Comparison of ENCODE assay signal across 8 cellular contexts in genomic region chr15:100919481-100920405, GRCh38. TPM values are rescaled to one million over a fixed set of nuclear protein-coding genes. Genes with fewer than 3 reads are reported as not detected.
DNase-seq lines count a peak whose midpoint lies in the region; ATAC-seq, FAIRE-seq and TF ChIP-seq lines count a peak whose summit lies in the region.

No MANE protein-coding gene starts in this region.

- no peak overlapping the region for H2BK5ac ChIP-seq in IMR-90 (ENCODE audit: low read depth, low read length, poor library complexity, severe bottlenecking)

- in situ Hi-C loops in IMR-90 (cut with MboI; ENCODE audit: low sequenced_read_pairs) = loop anchor here (5.0 to 25.0 kb wide), 2 partner anchors 88 to 343 kb away; partner anchors contain the start of gene CHSY1

- no peak overlapping the region for H2AK5ac ChIP-seq in IMR-90 (ENCODE audit: low read depth, low read length)

- peaks cover 10% of the 10 kb centered on the region for H3K79me2 ChIP-seq in keratinocyte (ENCODE audit: control insufficient read depth, insufficient read depth, low read length)

- H3K27ac ChIP-seq in IMR-90 (ENCODE audit: insufficient read depth, low read length) (no peak overlapping the region; the same call in 1 of the 2 replicates), ascending aorta (peak overlapping the region; percentile 41 to 58), keratinocyte (ENCODE audit: control insufficient read depth, insufficient read depth, low read length) (peak overlapping the region; percentile 46)

- H3K18ac ChIP-seq in IMR-90 (ENCODE audit: low read depth, low read length) = no peak overlapping the region

- no peak overlapping the region; the same call in 1 of the 2 replicates for H2BK120ac ChIP-seq in IMR-90 (ENCODE audit: low read depth, low read length)

- BruUV-seq in IMR-90 (replicated peaks; lab: Mats Ljungman, UMichigan) = no TSS peak

- ATAC-seq in IMR-90 (ENCODE audit: low read depth) = peak; percentile 37
- peak; percentile 19 to 23 for ATAC-seq in stimulated activated naive B cell treated with anti-CD40 and anti-IgM and Interleukin-4, amounts not matched to agents 10 μg/mL and 1 μg/mL and 100 μg/mL, for 72 hours (replicated peaks)
- ATAC-seq in GM19395 (IDR thresholded peaks at IDR 0.05; ENCODE audit: unreplicated experiment) = no peak

- H3K27me3 ChIP-seq in IMR-90 (ENCODE audit: control insufficient read depth, insufficient read depth, low read length) (no peaks in the 10 kb centered on the region), ascending aorta (no peaks in the 10 kb centered on the region), keratinocyte (ENCODE audit: control insufficient read depth, extremely low read depth, insufficient read depth, low read length) (no peaks in the 10 kb centered on the region)

- H3K4me1 Mint-ChIP-seq in activated CD4-positive, alpha-beta T cell treated with anti-CD3 and anti-CD28 coated beads, Interleukin-2, amount 10 ng/mL, durations not matched to agents 24 days and 14 days = peaks cover 20% of the 10 kb centered on the region
- H3K4me1 Mint-ChIP-seq in stimulated activated naive B cell treated with anti-CD40 and anti-IgM and Interleukin-4, amounts not matched to agents 10 μg/mL and 1 μg/mL and 100 μg/mL, for 72 hours = peaks cover 40 to 60% of the 10 kb centered on the region in 2 donors

- H3K27me3 Mint-ChIP-seq in activated CD4-positive, alpha-beta T cell treated with anti-CD3 and anti-CD28 coated beads, Interleukin-2, amount 10 ng/mL, durations not matched to agents 24 days and 14 days = peaks cover 63% of the 10 kb centered on the region
- no peaks in the 10 kb centered on the region for H3K27me3 Mint-ChIP-seq in stimulated activated naive B cell treated with anti-CD40 and anti-IgM and Interleukin-4, amounts not matched to agents 10 μg/mL and 1 μg/mL and 100 μg/mL, for 72 hours

- TF ChIP-seq CTCF in IMR-90 (conservative IDR thresholded peaks at IDR 0.05; ENCODE audit: low read depth, low read length) (no peak), ascending aorta (IDR thresholded peaks at IDR 0.05) (no peak), keratinocyte (optimal IDR thresholded peaks at IDR 0.05 in 1 of 3, IDR thresholded peaks at IDR 0.05 in 1 of 3, conservative IDR thresholded peaks at IDR 0.05 in 1 of 3; ENCODE audit: extremely low read depth in 1 of 3, insufficient read depth in 2 of 3, low read length in 3 of 3) (no peak)

- no peaks in the 10 kb centered on the region for H3K36me3 Mint-ChIP-seq in activated CD4-positive, alpha-beta T cell treated with anti-CD3 and anti-CD28 coated beads, Interleukin-2, amount 10 ng/mL, durations not matched to agents 24 days and 14 days (ENCODE audit: low read depth)
- peaks cover 12 to 15% of the 10 kb centered on the region in 2 donors for H3K36me3 Mint-ChIP-seq in stimulated activated naive B cell treated with anti-CD40 and anti-IgM and Interleukin-4, amounts not matched to agents 10 μg/mL and 1 μg/mL and 100 μg/mL, for 72 hours

- H3K4me2 ChIP-seq in IMR-90 (ENCODE audit: low read depth, low read length) = peak overlapping the region; percentile 86
- peak overlapping the region; percentile 87 for H3K4me2 ChIP-seq in keratinocyte (ENCODE audit: control insufficient read depth, extremely low read depth, insufficient read depth, low read depth, low read length)

- peak overlapping the region; percentile 52 to 60; a peak in 1 of 4 replicates for H4K8ac ChIP-seq in IMR-90 (ENCODE audit: low read depth in 2 of 2, low read length in 2 of 2)

- H3K4ac ChIP-seq in IMR-90 (ENCODE audit: low read depth, low read length) = peak overlapping the region; percentile 72

- H3K9ac ChIP-seq in IMR-90 (ENCODE audit: low read depth, low read length) (peak overlapping the region; percentile 65), keratinocyte (ENCODE audit: control insufficient read depth, extremely low read depth, insufficient read depth, low read length) (peak overlapping the region; percentile 88)

- H3K27ac Mint-ChIP-seq in activated CD4-positive, alpha-beta T cell treated with anti-CD3 and anti-CD28 coated beads, Interleukin-2, amount 10 ng/mL, durations not matched to agents 24 days and 14 days = no peak overlapping the region
- peak overlapping the region; percentile 69 for H3K27ac Mint-ChIP-seq in stimulated activated naive B cell treated with anti-CD40 and anti-IgM and Interleukin-4, amounts not matched to agents 10 μg/mL and 1 μg/mL and 100 μg/mL, for 72 hours

- intact Hi-C loops in activated CD4-positive, alpha-beta T cell treated with anti-CD3 and anti-CD28 coated beads, Interleukin-2, amount 10 ng/mL, durations not matched to agents 24 days and 14 days (cut with micrococcal nuclease) = loop anchor here (5.0 kb wide), 2 partner anchors 292 to 338 kb away; no protein-coding TSS in a partner anchor
- intact Hi-C loops in IMR-90 (cut with micrococcal nuclease) (loop anchor here (5.0 kb wide), 1 partner anchor 338 kb away; no protein-coding TSS in a partner anchor), ascending aorta (cut with DNase I) (loop anchor here (5.0 kb wide), 2 partner anchors 338 to 358 kb away; partner anchors contain the start of gene SELENOS)

- peak overlapping the region; percentile 85 for H3K23ac ChIP-seq in IMR-90 (ENCODE audit: low read depth, low read length)

- no peaks in the 10 kb centered on the region for H4K20me1 ChIP-seq in IMR-90 (ENCODE audit: insufficient read depth, low read length)
- H4K20me1 ChIP-seq in keratinocyte (ENCODE audit: control insufficient read depth, extremely low read depth, insufficient read depth, low read length) = no peaks in the 10 kb centered on the region

- peak overlapping the region; percentile 42; the same call in 1 of the 2 replicates for H4K91ac ChIP-seq in IMR-90 (ENCODE audit: insufficient read depth, low read depth, low read length)

- DNase-seq in activated CD4-positive, alpha-beta T cell treated with anti-CD3 and anti-CD28 coated beads, Interleukin-2, amount 10 ng/mL, durations not matched to agents 24 days and 14 days = peak; percentile 73
- DNase-seq in activated CD4-positive, alpha-beta T cell treated with anti-CD3 and anti-CD28 coated beads, Interleukin-2, amount 50 U/mL, for 4 hours = no peak
- DNase-seq in IMR-90 = peak; percentile 19
- no peak for DNase-seq in ascending aorta (ENCODE audit: low spot score in 2 of 2)
- no peak for DNase-seq in keratinocyte (ENCODE audit: low read depth, low spot score)
- DNase-seq in stimulated activated naive B cell treated with anti-CD40 and anti-IgM and Interleukin-4, amounts not matched to agents 10 μg/mL and 1 μg/mL and 100 μg/mL, for 72 hours = no peak
- DNase-seq in putamen (ENCODE audit: low spot score) = no peak

- H2BK15ac ChIP-seq in IMR-90 (ENCODE audit: low read depth, low read length) = no peak overlapping the region

- H3K9me3 Mint-ChIP-seq in activated CD4-positive, alpha-beta T cell treated with anti-CD3 and anti-CD28 coated beads, Interleukin-2, amount 10 ng/mL, durations not matched to agents 24 days and 14 days = no peaks in the 10 kb centered on the region
- H3K9me3 Mint-ChIP-seq in stimulated activated naive B cell treated with anti-CD40 and anti-IgM and Interleukin-4, amounts not matched to agents 10 μg/mL and 1 μg/mL and 100 μg/mL, for 72 hours = no peaks in the 10 kb centered on the region

- no peak overlapping the region for H3K56ac ChIP-seq in IMR-90 (ENCODE audit: extremely low read depth, insufficient read depth, low read length)

- 0 out of 2 replicates have a peak, but pooled peaks cover 4% of the 10 kb centered on the region for H3K9me1 ChIP-seq in IMR-90 (ENCODE audit: insufficient read depth, low read length)
- peaks cover 3% of the 10 kb centered on the region for H3K9me1 ChIP-seq in keratinocyte (ENCODE audit: control insufficient read depth, extremely low read depth, insufficient read depth, low read length)

- no peak for FAIRE-seq in keratinocyte (lab: Jason Lieb, UNC)

- peak overlapping the region; percentile 92 for H3K14ac ChIP-seq in IMR-90 (replicated peaks; ENCODE audit: low read depth, low read length)

- POLR2A ChIA-PET in IMR-90 (lab: Charles Lee; ENCODE audit: unreplicated experiment) = no interaction called here

- dilution Hi-C loops in IMR-90 (cut with HindIII; ENCODE audit: low sequenced_read_pairs, unreplicated experiment) = no loop called here
- dilution Hi-C loops in keratinocyte (cut with MboI; ENCODE audit: extremely low pct_ligation_motif_present, low sequenced_read_pairs) = loop anchor here (5.0 kb wide), 1 partner anchor 78 kb away; no protein-coding TSS in a partner anchor

- TF ChIP-seq RAD21 in IMR-90 (IDR thresholded peaks at IDR 0.05; ENCODE audit: low read length) = no peak; the same call in 1 of the 2 replicates

- peak overlapping the region; percentile 73 for H3K4me3 Mint-ChIP-seq in activated CD4-positive, alpha-beta T cell treated with anti-CD3 and anti-CD28 coated beads, Interleukin-2, amount 10 ng/mL, durations not matched to agents 24 days and 14 days
- peak overlapping the region; percentile 89 to 93 for H3K4me3 Mint-ChIP-seq in stimulated activated naive B cell treated with anti-CD40 and anti-IgM and Interleukin-4, amounts not matched to agents 10 μg/mL and 1 μg/mL and 100 μg/mL, for 72 hours

- H2BK20ac ChIP-seq in IMR-90 (ENCODE audit: low read depth, low read length) = no peak overlapping the region

- peak overlapping the region; percentile 66 for H2AK9ac ChIP-seq in IMR-90 (replicated peaks; ENCODE audit: low read depth, low read length, poor library complexity)

- 4% methylated on average over 23 of the region's 80 CpGs; no CpG with 5 or more reads in 1 of the 2 experiments for WGBS in IMR-90 (ENCODE audit: extremely low coverage in 2 of 2, insufficient read length in 1 of 2), 2 experiments

- H4K5ac ChIP-seq in IMR-90 (ENCODE audit: low read depth, low read length) = peak overlapping the region; percentile 24; the same call in 1 of the 2 replicates

- peak overlapping the region; percentile 96 for H2AFZ ChIP-seq in IMR-90 (replicated peaks; ENCODE audit: low read length, poor library complexity)
- H2AFZ ChIP-seq in keratinocyte (ENCODE audit: control insufficient read depth, low read length) = peak overlapping the region; percentile 87

- no peaks in the 10 kb centered on the region for H3K9me3 ChIP-seq in IMR-90 (ENCODE audit: control insufficient read depth, insufficient read depth, low read length)
- H3K9me3 ChIP-seq in ascending aorta = no peaks in the 10 kb centered on the region
- H3K9me3 ChIP-seq in keratinocyte (ENCODE audit: control insufficient read depth, low read depth, low read length) = no peaks in the 10 kb centered on the region

- peaks cover 16 to 28% of the 10 kb centered on the region in 2 experiments for H3K79me1 ChIP-seq in IMR-90 (ENCODE audit: low read depth in 1 of 2, low read length in 2 of 2)

- CTCF ChIA-PET in IMR-90 (lab: Yijun Ruan, JAX) = interaction anchor here (0.9 kb wide), 1 partner anchor 21 kb away, joined by 3 read pairs; no protein-coding TSS in a partner anchor

- no peaks in the 10 kb centered on the region; the same call in 1 of the 2 replicates for H3K4me1 ChIP-seq in IMR-90 (ENCODE audit: control insufficient read depth, insufficient read depth, low read length)
- peaks cover 0 to 3% of the 10 kb centered on the region in 2 donors for H3K4me1 ChIP-seq in ascending aorta
- H3K4me1 ChIP-seq in keratinocyte (ENCODE audit: control insufficient read depth, extremely low read depth, insufficient read depth, low read length) = peaks cover 15% of the 10 kb centered on the region

- H3K4me3 ChIP-seq in IMR-90 (ENCODE audit: insufficient read depth, low read depth, low read length) (peak overlapping the region; percentile 60), ascending aorta (peak overlapping the region; percentile 75 to 99), keratinocyte (ENCODE audit: control insufficient read depth in 2 of 3, extremely low read depth in 1 of 3, insufficient read depth in 2 of 3, low read depth in 1 of 3, low read length in 3 of 3) (peak overlapping the region; percentile 56 to 78 (median 77))

- no peak for TF ChIP-seq POLR2A in IMR-90 (IDR thresholded peaks at IDR 0.05; ENCODE audit: low read depth, low read length)

- peaks cover 3% of the 10 kb centered on the region for H3K36me3 ChIP-seq in IMR-90 (ENCODE audit: control insufficient read depth, insufficient read depth, low read length)
- peaks cover 0 to 8% of the 10 kb centered on the region in 2 donors for H3K36me3 ChIP-seq in ascending aorta
- H3K36me3 ChIP-seq in keratinocyte (ENCODE audit: control insufficient read depth in 2 of 2, extremely low read depth in 1 of 2, insufficient read depth in 2 of 2, low read length in 2 of 2) = peaks cover 5 to 9% of the 10 kb centered on the region in 2 experiments

RNA-seq across cellular contexts. Expression of gene LRRK1, which starts 0.6 kb away (rescaled TPM):
- total RNA-seq in activated CD4-positive, alpha-beta T cell treated with anti-CD3 and anti-CD28 coated beads, Interleukin-2, amount 10 ng/mL, durations not matched to agents 24 days and 14 days = 1.3 and 2.1 TPM in 2 replicates
- total RNA-seq in IMR-90 (2012; rRNA removed) (1.9 and 3.0 TPM in 2 replicates), ascending aorta (105 TPM)
- polyA plus RNA-seq in IMR-90 (2012; rRNA removed) (5.8 and 6.8 TPM in 2 replicates), keratinocyte (5.9 to 8.4 TPM (median 6.2 TPM) in 3 replicates)
- 3.1 and 5.1 TPM in 2 replicates for polyA plus RNA-seq in IMR-90 (2012; cell fraction: cytosol; rRNA removed)
- polyA plus RNA-seq in IMR-90 (2012; cell fraction: nucleus; rRNA removed; ENCODE audit: low replicate concordance) = 19.9 and 31.2 TPM in 2 replicates
- 2.5 TPM for polyA plus RNA-seq in keratinocyte (2011; ENCODE audit: low read depth)
- 4.6 and 5.6 TPM in 2 replicates for polyA plus RNA-seq in keratinocyte (2011; cell fraction: cytosol; rRNA removed)
- 17.7 and 21.7 TPM in 2 replicates for polyA plus RNA-seq in keratinocyte (2011; cell fraction: nucleus; rRNA removed)
- 4.5 and 10.2 TPM in 2 replicates for polyA plus RNA-seq in keratinocyte (2012; ENCODE audit: low replicate concordance)
- 8.6 to 22.4 TPM (median 12.6 TPM) in 3 replicates for polyA minus RNA-seq in keratinocyte
- 17.8 TPM for polyA minus RNA-seq in keratinocyte (2011; cell fraction: cytosol; rRNA and poly(A)+ RNA removed)
- polyA minus RNA-seq in keratinocyte (2011; cell fraction: nucleus; rRNA and poly(A)+ RNA removed) = 19.8 and 20.6 TPM in 2 replicates

RNA-seq across cellular contexts. Expression of gene ALDH1A3, which starts 40.1 kb away (rescaled TPM):
- total RNA-seq in activated CD4-positive, alpha-beta T cell treated with anti-CD3 and anti-CD28 coated beads, Interleukin-2, amount 10 ng/mL, durations not matched to agents 24 days and 14 days = not detected in 2 replicates
- 5.0 and 8.6 TPM in 2 replicates for total RNA-seq in IMR-90 (2012; rRNA removed)
- polyA plus RNA-seq in IMR-90 (2012; rRNA removed) = 2.9 and 3.1 TPM in 2 replicates
- 1.6 and 6.2 TPM in 2 replicates for polyA plus RNA-seq in IMR-90 (2012; cell fraction: cytosol; rRNA removed)
- 1.4 and 4.7 TPM in 2 replicates for polyA plus RNA-seq in IMR-90 (2012; cell fraction: nucleus; rRNA removed; ENCODE audit: low replicate concordance)
- total RNA-seq in ascending aorta = 10.9 TPM
- 85.0 to 356 TPM (median 218 TPM) in 3 replicates for polyA plus RNA-seq in keratinocyte
- 76.2 TPM for polyA plus RNA-seq in keratinocyte (2011; ENCODE audit: low read depth)
- 182 and 321 TPM in 2 replicates for polyA plus RNA-seq in keratinocyte (2011; cell fraction: cytosol; rRNA removed)
- 223 and 318 TPM in 2 replicates for polyA plus RNA-seq in keratinocyte (2011; cell fraction: nucleus; rRNA removed)
- polyA plus RNA-seq in keratinocyte (2012; ENCODE audit: low replicate concordance) = 115 and 381 TPM in 2 replicates
- polyA minus RNA-seq in keratinocyte = 61.5 to 175 TPM (median 135 TPM) in 3 replicates
- polyA minus RNA-seq in keratinocyte (2011; cell fraction: cytosol; rRNA and poly(A)+ RNA removed) = 406 TPM
- polyA minus RNA-seq in keratinocyte (2011; cell fraction: nucleus; rRNA and poly(A)+ RNA removed) = 256 and 283 TPM in 2 replicates

Comparison
In these comparisons a context has a peak if more than half of its experiments do, and no peak if none do; other contexts are left out.
1. DNase-seq: peak in activated CD4-positive, alpha-beta T cell treated with anti-CD3 and anti-CD28 coated beads, Interleukin-2, amount 10 ng/mL, durations not matched to agents 24 days and 14 days (single experiment) and IMR-90 (single experiment); none in activated CD4-positive, alpha-beta T cell treated with anti-CD3 and anti-CD28 coated beads, Interleukin-2, amount 50 U/mL, for 4 hours (0 of 2), ascending aorta (0 of 2), keratinocyte (single experiment), stimulated activated naive B cell treated with anti-CD40 and anti-IgM and Interleukin-4, amounts not matched to agents 10 μg/mL and 1 μg/mL and 100 μg/mL, for 72 hours (single experiment) and putamen (single experiment).
2. RNA of gene LRRK1, which starts 0.6 kb away (total RNA-seq): 105 TPM in ascending aorta (single experiment); 1.9 to 3.0 TPM in IMR-90 and 1.3 to 2.1 TPM in activated CD4-positive, alpha-beta T cell treated with anti-CD3 and anti-CD28 coated beads, Interleukin-2, amount 10 ng/mL, durations not matched to agents 24 days and 14 days; every median in the first group is over 10 times any median in the second.
3. Peak in every context shown above with its lines, with median percentiles within 50 percentile points of each other: H3K4me3 ChIP-seq.